ENCODE assay signal across 31 cellular contexts in genomic region chr2:190137561-190137960, GRCh38.
DNase-seq lines count a peak whose midpoint lies in the region; ATAC-seq and TF ChIP-seq lines count a peak whose summit lies in the region.
"Had no signal": no experiment of that assay in that cellular context is flagged by ENCODE, and none has a peak within 500 bp of the region (broad histone marks: within the 10 kb centered on the region; RNA-seq: fewer than 3 reads in every experiment).

No MANE protein-coding gene starts in this region.

- no peak overlapping the region for H2AFZ ChIP-seq in osteoblast (ENCODE audit: low read length)

- no peak for TF ChIP-seq POLR2A in sigmoid colon (IDR thresholded peaks at IDR 0.05)

- H3K36me3 ChIP-seq in osteoblast (ENCODE audit: insufficient read depth, low read length) = no peaks in the 10 kb centered on the region
- H3K36me3 ChIP-seq in CD8-positive, alpha-beta memory T cell (ENCODE audit: insufficient read depth, low read length) = no peaks in the 10 kb centered on the region
- H3K36me3 ChIP-seq in sigmoid colon = no peaks in the 10 kb centered on the region
- H3K36me3 ChIP-seq: adrenal gland, left ventricle myocardium inferior, neutrophil, upper lobe of left lung had no signal

- H3K27me3 Mint-ChIP-seq in CD8-positive, alpha-beta memory T cell = no peaks in the 10 kb centered on the region
- H3K27me3 Mint-ChIP-seq: brain, naive B cell had no signal

- intact Hi-C loops in sigmoid colon (cut with DNase I) = no loop called here

- H3K27me3 ChIP-seq in osteoblast (ENCODE audit: insufficient read depth, low read length) (no peaks in the 10 kb centered on the region), sigmoid colon (no peaks in the 10 kb centered on the region)
- no peaks in the 10 kb centered on the region for H3K27me3 ChIP-seq in CD8-positive, alpha-beta memory T cell (ENCODE audit: insufficient read depth, low read length, poor library complexity, severe bottlenecking)
- H3K27me3 ChIP-seq: adrenal gland, neutrophil, upper lobe of left lung had no signal

- TF ChIP-seq CTCF in fibroblast of pulmonary artery (IDR thresholded peaks at IDR 0.05; ENCODE audit: low read length, missing control alignments) = no peak
- TF ChIP-seq CTCF in osteoblast (IDR thresholded peaks at IDR 0.05; ENCODE audit: extremely low read depth, low read depth, low read length) = no peak
- TF ChIP-seq CTCF in sigmoid colon (IDR thresholded peaks at IDR 0.05) = no peak

- CTCF ChIA-PET in CD8-positive, alpha-beta memory T cell (lab: Charles Lee) = no interaction called here

- 88 to 90% methylated on average over 2 of the region's 2 CpGs for WGBS in sigmoid colon, 2 donors

- POLR2A ChIA-PET in CD8-positive, alpha-beta memory T cell (lab: Charles Lee) = no interaction called here

- TF ChIP-seq EP300 in sigmoid colon (IDR thresholded peaks at IDR 0.05) = no peak

- no peaks in the 10 kb centered on the region for H3K4me1 Mint-ChIP-seq in CD8-positive, alpha-beta memory T cell
- H3K4me1 Mint-ChIP-seq: H9, naive B cell had no signal

- H3K36me3 Mint-ChIP-seq in CD8-positive, alpha-beta memory T cell = peaks cover 0 to 8% (median 2%) of the 10 kb centered on the region in 3 donors

- H4K20me1 ChIP-seq in osteoblast (ENCODE audit: insufficient read depth, low read length) = no peaks in the 10 kb centered on the region

- no peak overlapping the region for H3K4me3 Mint-ChIP-seq in CD8-positive, alpha-beta memory T cell
- H3K4me3 Mint-ChIP-seq: brain, H9, naive B cell had no signal

- H3K27ac ChIP-seq in osteoblast (ENCODE audit: low read depth, low read length) (no peak overlapping the region), sigmoid colon (no peak overlapping the region)
- no peak overlapping the region for H3K27ac ChIP-seq in CD8-positive, alpha-beta memory T cell (ENCODE audit: low read depth, low read length)
- H3K27ac ChIP-seq: adrenal gland, HL-60, left ventricle myocardium inferior, neutrophil, upper lobe of left lung had no signal

- ATAC-seq in GM21423 (IDR thresholded peaks at IDR 0.05; ENCODE audit: unreplicated experiment) = no peak

- H3K79me2 ChIP-seq in osteoblast (ENCODE audit: insufficient read depth, low read length) = no peaks in the 10 kb centered on the region

- H3K4me1 ChIP-seq in osteoblast (ENCODE audit: insufficient read depth, low read length) (no peaks in the 10 kb centered on the region), sigmoid colon (no peaks in the 10 kb centered on the region)
- no peaks in the 10 kb centered on the region for H3K4me1 ChIP-seq in CD8-positive, alpha-beta memory T cell (ENCODE audit: insufficient read depth, low read length)
- H3K4me1 ChIP-seq: adrenal gland, left ventricle myocardium inferior, upper lobe of left lung had no signal

- peak; percentile 6 for DNase-seq in EH (ENCODE audit: low read depth)
- DNase-seq in LHCN-M2 (ENCODE audit: low read depth) = peak; percentile 82
- DNase-seq in fibroblast of pulmonary artery (ENCODE audit: low read depth) = peak; percentile 46
- DNase-seq in osteoblast (ENCODE audit: insufficient read length, low spot score, missing footprints) = peak; percentile 5
- DNase-seq in CD8-positive, alpha-beta memory T cell = no peak
- no peak for DNase-seq in sigmoid colon
- DNase-seq: activated CD4-positive, alpha-beta T cell treated with anti-CD3 and anti-CD28 coated beads, Interleukin-2, amount 50 U/mL, for 48 hours; activated CD4-positive, CD25-positive, alpha-beta regulatory T cell treated with anti-CD3 and anti-CD28 coated beads, Interleukin-2, amount 50 U/mL, for 72 hours; activated naive CD4-positive, alpha-beta T cell treated with Interleukin-2 at 50 U/mL for 16 hours; Calu3; DND-41; H9; islet precursor cell; KG1; left ventricle myocardium inferior; MM.1S; naive B cell; NCI-H1105 treated with DMSO at 0.1 percent for 48 hours; NCI-H1930; NCI-H510A treated with DMSO at 0.1 percent for 48 hours; OCI-M1; stimulated activated CD4-positive, alpha-beta T cell treated with anti-CD3 and anti-CD28 coated beads, Interleukin-15, amount 100 ng/mL, for 24 hours; stimulated activated CD4-positive, alpha-beta T cell treated with anti-CD3 and anti-CD28 coated beads, Interleukin-4, amount 100 ng/mL, for 4 hours; substantia nigra; T-helper 2 cell; upper lobe of left lung had no signal

- H3K4me2 ChIP-seq in osteoblast (ENCODE audit: insufficient read depth, low read length) = no peak overlapping the region

- H3K9me3 ChIP-seq in osteoblast (ENCODE audit: low read depth, low read length) (no peaks in the 10 kb centered on the region), sigmoid colon (no peaks in the 10 kb centered on the region)
- H3K9me3 ChIP-seq in CD8-positive, alpha-beta memory T cell (ENCODE audit: low read length) = no peaks in the 10 kb centered on the region
- H3K9me3 ChIP-seq: adrenal gland, neutrophil had no signal

- no peak overlapping the region for H3K27ac Mint-ChIP-seq in CD8-positive, alpha-beta memory T cell
- H3K27ac Mint-ChIP-seq: brain, H9 had no signal

- H3K4me3 ChIP-seq in fibroblast of pulmonary artery (replicated peaks; ENCODE audit: low read depth, low read length) (no peak overlapping the region), osteoblast (ENCODE audit: insufficient read depth, low read length) (no peak overlapping the region), sigmoid colon (no peak overlapping the region)
- no peak overlapping the region for H3K4me3 ChIP-seq in CD8-positive, alpha-beta memory T cell (ENCODE audit: low read length)
- H3K4me3 ChIP-seq: adrenal gland, left ventricle myocardium inferior, upper lobe of left lung had no signal

- H3K9me3 Mint-ChIP-seq in CD8-positive, alpha-beta memory T cell = peaks cover 0 to 23% (median 12%) of the 10 kb centered on the region in 5 donors

Comparison
In these comparisons a context has a peak if more than half of its experiments do, and no peak if none do; other contexts are left out.
1. DNase-seq: peak in EH (single experiment), LHCN-M2 (single experiment), fibroblast of pulmonary artery (single experiment) and osteoblast (single experiment); none in CD8-positive, alpha-beta memory T cell (0 of 5) and sigmoid colon (single experiment).